14 cellular contexts compared by ENCODE assay signal in genomic region chr2:71843391-71843850, GRCh38.
DNase-seq lines count a peak whose midpoint lies in the region; ATAC-seq, FAIRE-seq and TF ChIP-seq lines count a peak whose summit lies in the region.
"Had no signal": no experiment of that assay in that cellular context is flagged by ENCODE, and none has a peak within 500 bp of the region (broad histone marks: within the 10 kb centered on the region; RNA-seq: fewer than 3 reads in every experiment).

No MANE protein-coding gene starts in this region.

- FAIRE-seq in A549 (lab: Jason Lieb, UNC), result no peak
- FAIRE-seq in HTR-8/SVneo (lab: Jason Lieb, UNC), result no peak

- TF ChIP-seq POLR2A in A549 (IDR thresholded peaks at IDR 0.05; ENCODE audit: low read length), result no peak

- no peaks in the 10 kb centered on the region for H3K79me2 ChIP-seq in hepatocyte

- H3K4me2 ChIP-seq in A549 (peak overlapping the region; percentile 31), hepatocyte (no peak overlapping the region)

- H3K9me3 ChIP-seq in A549 (no peaks in the 10 kb centered on the region), hepatocyte (ENCODE audit: low read depth) (no peaks in the 10 kb centered on the region)
- H3K9me3 ChIP-seq: prostate gland had no signal

- no peaks in the 10 kb centered on the region for H3K36me3 ChIP-seq in hepatocyte (replicated peaks; ENCODE audit: insufficient read depth, low read depth)
- H3K36me3 ChIP-seq: prostate gland had no signal

- H3K4me3 ChIP-seq in A549, result no peak overlapping the region
- H3K4me3 ChIP-seq in choroid plexus epithelial cell (ENCODE audit: low read depth, low read length), result no peak overlapping the region
- H3K4me3 ChIP-seq in hepatocyte, result no peak overlapping the region
- H3K4me3 ChIP-seq: prostate gland had no signal

- H3K27ac ChIP-seq in A549, result peak overlapping the region; percentile 20 to 63; a peak in 4 of 6 replicates
- no peak overlapping the region for H3K27ac ChIP-seq in hepatocyte
- H3K27ac ChIP-seq: prostate gland had no signal

- no peaks in the 10 kb centered on the region for H3K9me2 ChIP-seq in hepatocyte (replicated peaks; ENCODE audit: insufficient read depth)

- peaks cover 4% of the 10 kb centered on the region for H3K27me3 ChIP-seq in hepatocyte

- 24% methylated on average over 3 of the region's 3 CpGs for WGBS in A549 (ENCODE audit: missing lambda C conversion rate)
- WGBS in hepatocyte (ENCODE audit: low lambda C conversion rate, missing lambda C conversion rate), result 66% methylated on average over 3 of the region's 3 CpGs

- no peak for TF ChIP-seq EP300 in A549 (IDR thresholded peaks at IDR 0.05)

- DNase-seq in A549 (ENCODE audit: low read depth in 1 of 2, low spot score in 1 of 2) (peak in 1 of 2 experiments; percentile 25), HTR-8/SVneo (ENCODE audit: insufficient read length, low spot score) (peak; percentile 67), choroid plexus epithelial cell (ENCODE audit: low read depth) (peak; percentile 44), hepatocyte (ENCODE audit: low spot score) (peak; percentile 28), OCI-M1 (lab: John Stamatoyannopoulos, UW) (no peak)
- DNase-seq in effector CD8-positive, alpha-beta T cell (lab: John Stamatoyannopoulos, UW), result no peak
- DNase-seq: activated CD4-positive, alpha-beta T cell treated with anti-CD3 and anti-CD28 coated beads, Interleukin-2, amount 50 U/mL, for 4 hours; activated gamma-delta T cell; cerebellar nuclear complex; NCI-H1930; NK-92 treated with Interleukin-12 subunit alpha and Interleukin-12 subunit beta, amount 100 ng/mL, for 24 hours had no signal

- no peaks in the 10 kb centered on the region for H4K20me1 ChIP-seq in hepatocyte (ENCODE audit: insufficient read depth, poor library complexity, severe bottlenecking)

- CTCF ChIA-PET in A549 (lab: Yijun Ruan, JAX), result interaction anchor here (1.3 kb wide), 2 partner anchors 10 to 307 kb away, joined by 3 read pairs; no protein-coding TSS in a partner anchor

- POLR2A ChIA-PET in A549 (lab: Yijun Ruan, JAX), result no interaction called here

- TF ChIP-seq RAD21 in A549 (conservative IDR thresholded peaks at IDR 0.05 in 1 of 2, IDR thresholded peaks at IDR 0.05 in 1 of 2), result no peak

- peak; percentile 88 for ATAC-seq in A549
- ATAC-seq in GM19455 (IDR thresholded peaks at IDR 0.05; ENCODE audit: unreplicated experiment), result no peak
- no peak for ATAC-seq in GM21825 (IDR thresholded peaks at IDR 0.05; ENCODE audit: unreplicated experiment)

- H2AFZ ChIP-seq in hepatocyte, result no peak overlapping the region

- H3K4me1 ChIP-seq in A549 (peaks cover 19% of the 10 kb centered on the region), hepatocyte (ENCODE audit: insufficient read depth) (no peaks in the 10 kb centered on the region)
- H3K4me1 ChIP-seq: prostate gland had no signal

- TF ChIP-seq CTCF in A549 (IDR thresholded peaks at IDR 0.05), result no peak
- no peak for TF ChIP-seq CTCF in choroid plexus epithelial cell (conservative IDR thresholded peaks at IDR 0.05; ENCODE audit: low read depth, low read length)
- TF ChIP-seq CTCF in hepatocyte (IDR thresholded peaks at IDR 0.05; ENCODE audit: poor library complexity), result no peak

TF ChIP-seq in A549, 52 proteins besides CTCF, POLR2A, EP300 and RAD21:
- TF ChIP-seq CBX8 (IDR thresholded peaks at IDR 0.05) (no peak), USF2 (IDR thresholded peaks at IDR 0.05) (no peak), HEYL (CRISPR knock-in tag; IDR thresholded peaks at IDR 0.05) (no peak), FOSB (CRISPR knock-in tag; IDR thresholded peaks at IDR 0.05) (no peak), E2F6 (IDR thresholded peaks at IDR 0.05; ENCODE audit: borderline replicate concordance, low read depth) (peak; percentile 53; the same call in 1 of the 2 replicates), HOXA7 (CRISPR knock-in tag; IDR thresholded peaks at IDR 0.05) (no peak), JUNB (IDR thresholded peaks at IDR 0.05) (peak; percentile 39; the same call in 1 of the 2 replicates), FOSL2 (IDR thresholded peaks at IDR 0.05) (peak; percentile 57; the same call in 1 of the 2 replicates), FOSL2 (CRISPR knock-in tag; IDR thresholded peaks at IDR 0.05) (peak; percentile 47; the same call in 1 of the 2 replicates)

Comparison
In these comparisons a context has a peak if more than half of its experiments do, and no peak if none do; other contexts are left out.
1. ATAC-seq: peak in A549 (2 of 2); none in GM19455 (single experiment) and GM21825 (single experiment).
2. DNase-seq: peak in HTR-8/SVneo (single experiment), choroid plexus epithelial cell (single experiment) and hepatocyte (single experiment); none in effector CD8-positive, alpha-beta T cell (single experiment) and OCI-M1 (single experiment).